18 cellular contexts compared by ENCODE assay signal in the genomic region with DNA sequence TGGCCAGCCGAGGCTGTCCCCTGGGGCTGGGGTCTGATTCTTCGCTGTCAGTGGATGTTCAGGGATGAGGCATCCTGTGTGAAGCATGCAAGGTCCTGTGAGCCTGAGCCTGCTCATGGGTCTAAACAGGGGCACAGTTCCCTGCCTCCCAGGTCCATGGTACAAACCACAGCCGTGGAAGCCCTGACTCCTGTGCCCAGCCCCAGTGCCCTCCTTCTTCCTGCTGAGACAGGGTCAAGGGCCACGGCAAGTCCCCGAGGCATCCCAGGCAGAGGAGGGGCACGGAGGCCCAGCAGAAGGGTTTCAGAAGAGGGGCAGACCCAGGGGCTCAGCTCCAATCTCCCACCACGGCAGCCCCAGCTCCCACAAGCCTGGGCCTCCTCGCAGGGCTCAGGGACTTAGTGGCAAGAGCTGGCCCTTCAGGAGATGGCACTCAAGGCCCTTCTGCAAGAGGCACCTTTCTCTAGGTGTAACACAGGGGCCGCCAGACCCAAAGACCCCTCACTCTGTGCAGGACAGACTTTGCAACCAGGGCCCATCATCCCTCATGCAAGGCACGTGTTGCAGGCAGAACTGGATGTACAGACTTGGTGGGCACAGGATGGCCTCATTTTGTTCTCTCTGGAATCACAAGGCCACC.
DNase-seq lines count a peak whose midpoint lies in the region; ATAC-seq, FAIRE-seq and TF ChIP-seq lines count a peak whose summit lies in the region.
"Had no signal": no experiment of that assay in that cellular context is flagged by ENCODE, and none has a peak within 500 bp of the region (broad histone marks: within the 10 kb centered on the region; RNA-seq: fewer than 3 reads in every experiment).

No MANE protein-coding gene starts in this region.

- H2BK12ac ChIP-seq in H9 (ENCODE audit: insufficient read length, low read depth, low read length) (no peak overlapping the region), H1 (ENCODE audit: low read depth, low read length) (no peak overlapping the region)

- H3K14ac ChIP-seq in H9 (ENCODE audit: insufficient read depth, low read length) = no peak overlapping the region
- no peak overlapping the region for H3K14ac ChIP-seq in H1 (ENCODE audit: insufficient read length)

- H3K79me1 ChIP-seq in H9 (ENCODE audit: insufficient read depth, low read depth, low read length, poor library complexity, severe bottlenecking) (no peaks in the 10 kb centered on the region), H1 (ENCODE audit: low read depth, low read length) (no peaks in the 10 kb centered on the region)

- no peaks in the 10 kb centered on the region; the same call in 1 of the 2 replicates for H3K27me3 ChIP-seq in H9 (ENCODE audit: insufficient read depth, low read length)
- no peaks in the 10 kb centered on the region for H3K27me3 ChIP-seq in H1 (replicated peaks in 1 of 4; ENCODE audit: control insufficient read depth in 3 of 4, extremely low read depth in 1 of 4, insufficient read depth in 3 of 4, low read length in 3 of 4)
- no peaks in the 10 kb centered on the region for H3K27me3 ChIP-seq in upper lobe of left lung
- H3K27me3 ChIP-seq: BLaER1 treated with 17β-estradiol and CSF1 and Interleukin-3, amounts not matched to agents 10 nM and 100 nM had no signal

- ATAC-seq in upper lobe of left lung (ENCODE audit: low FRiP score in 2 of 2) = peak; percentile 7 to 25
- ATAC-seq: CD8-positive, alpha-beta T cell; GM12878; HepG2 had no signal

- peak overlapping the region; percentile 49 for H3K18ac ChIP-seq in H9 (ENCODE audit: insufficient read length, low read depth, low read length)
- no peak overlapping the region; the same call in 1 of the 2 replicates for H3K18ac ChIP-seq in H1 (ENCODE audit: extremely low read depth, low read length)

- no peak overlapping the region for H3K27ac ChIP-seq in H9 (ENCODE audit: insufficient read length, low read depth, low read length)
- H3K27ac ChIP-seq in H1 (ENCODE audit: low read depth, low read length) = no peak overlapping the region
- no peak overlapping the region for H3K27ac ChIP-seq in upper lobe of left lung
- H3K27ac ChIP-seq: BLaER1 treated with 17β-estradiol and CSF1 and Interleukin-3, amounts not matched to agents 10 nM and 100 nM had no signal

- H3K56ac ChIP-seq in H9 (ENCODE audit: insufficient read length, low read depth, low read length) = no peak overlapping the region
- H3K56ac ChIP-seq in H1 (replicated peaks; ENCODE audit: insufficient read length, low read depth, low read length) = no peak overlapping the region

- POLR2A ChIA-PET in H1 (lab: Charles Lee; ENCODE audit: partially characterized antibody) = no interaction called here
- POLR2A ChIA-PET in activated CD4-positive, alpha-beta T cell treated with anti-CD3 and anti-CD28 coated beads, Interleukin-2, amount 10 ng/mL, durations not matched to agents 7 days and 5 days (lab: Charles Lee) = no interaction called here

- no peak overlapping the region for H3K9ac ChIP-seq in H9 (ENCODE audit: extremely low read depth, insufficient read length, low read length)
- no peak overlapping the region for H3K9ac ChIP-seq in H1 (replicated peaks in 1 of 4; ENCODE audit: extremely low read depth in 1 of 4, low read depth in 3 of 4, low read length in 3 of 4)
- H3K9ac ChIP-seq: BLaER1 treated with 17β-estradiol and CSF1 and Interleukin-3, amounts not matched to agents 10 nM and 100 nM had no signal

- H3K4ac ChIP-seq in H9 (ENCODE audit: low read depth, low read length) (no peak overlapping the region), H1 (replicated peaks; ENCODE audit: insufficient read length, low read depth, low read length) (peak overlapping the region; percentile 7)

- no peak overlapping the region for H3K4me3 Mint-ChIP-seq in H9
- no peak overlapping the region for H3K4me3 Mint-ChIP-seq in activated CD4-positive, alpha-beta T cell treated with anti-CD3 and anti-CD28 coated beads, Interleukin-2, amount 10 ng/mL, durations not matched to agents 7 days and 5 days
- H3K4me3 Mint-ChIP-seq: B cell; CD8-positive, alpha-beta T cell had no signal

- peaks cover 50 to 53% of the 10 kb centered on the region in 2 experiments for H3K4me1 Mint-ChIP-seq in H9
- no peaks in the 10 kb centered on the region for H3K4me1 Mint-ChIP-seq in activated CD4-positive, alpha-beta T cell treated with anti-CD3 and anti-CD28 coated beads, Interleukin-2, amount 10 ng/mL, durations not matched to agents 7 days and 5 days
- H3K4me1 Mint-ChIP-seq: B cell had no signal

- H2BK120ac ChIP-seq in H9 (ENCODE audit: low read depth, low read length, poor library complexity, severe bottlenecking) (no peak overlapping the region), H1 (replicated peaks; ENCODE audit: low read depth, low read length) (no peak overlapping the region)

- no peak overlapping the region for H3T11ph ChIP-seq in H9 (ENCODE audit: low read length)

- H3K9me3 ChIP-seq in H9 (ENCODE audit: control insufficient read depth, low read depth, low read length) = no peaks in the 10 kb centered on the region
- H3K9me3 ChIP-seq in H1 (ENCODE audit: insufficient read depth in 2 of 2, low read depth in 1 of 2, low read length in 1 of 2) = peaks cover 0 to 3% of the 10 kb centered on the region in 2 experiments; a peak in 2 of 4 replicates
- H3K9me3 ChIP-seq in upper lobe of left lung = no peaks in the 10 kb centered on the region
- H3K9me3 ChIP-seq: HAP-1 had no signal

- H3K27me3 Mint-ChIP-seq in H9 (ENCODE audit: low read depth) = peaks cover 5% of the 10 kb centered on the region; the same call in 1 of the 2 replicates
- H3K27me3 Mint-ChIP-seq in activated CD4-positive, alpha-beta T cell treated with anti-CD3 and anti-CD28 coated beads, Interleukin-2, amount 10 ng/mL, durations not matched to agents 7 days and 5 days = no peaks in the 10 kb centered on the region
- H3K27me3 Mint-ChIP-seq: B cell had no signal

- no peak for TF ChIP-seq POLR2A in H1 (IDR thresholded peaks at IDR 0.05; ENCODE audit: control extremely low read depth in 1 of 2, low read depth in 2 of 2, low read length in 2 of 2)
- TF ChIP-seq POLR2A in upper lobe of left lung (IDR thresholded peaks at IDR 0.05) = no peak

- TF ChIP-seq CTCF in H9 (conservative IDR thresholded peaks at IDR 0.05) = no peak
- TF ChIP-seq CTCF in H1 (IDR thresholded peaks at IDR 0.05; ENCODE audit: control extremely low read depth in 1 of 3, insufficient read depth in 1 of 3, low read depth in 1 of 3, low read length in 3 of 3) = no peak
- TF ChIP-seq CTCF in upper lobe of left lung (IDR thresholded peaks at IDR 0.05) = no peak

- no peak for FAIRE-seq in H1 (lab: Jason Lieb, UNC)
- FAIRE-seq: GM12878, HepG2 had no signal

- DNase-seq in H9 = no peak
- DNase-seq in H1 (ENCODE audit: low read depth in 1 of 2, low spot score in 2 of 2) = no peak
- peak; percentile 46 for DNase-seq in posterior vena cava (ENCODE audit: low spot score)
- peak in 1 of 2 donors; percentile 36 for DNase-seq in upper lobe of left lung
- no peak for DNase-seq in activated CD4-positive, alpha-beta T cell treated with anti-CD3 and anti-CD28 coated beads, Interleukin-2, amount 10 ng/mL, durations not matched to agents 7 days and 5 days
- no peak for DNase-seq in SHP77 treated with DMSO at 0.1 percent for 48 hours (lab: John Stamatoyannopoulos, UW)
- no peak for DNase-seq in epidermal melanocyte (ENCODE audit: insufficient read length, low spot score)
- DNase-seq: CD8-positive, alpha-beta T cell; DMS 273 treated with DMSO at 0.1 percent for 48 hours; DMS53; DND-41; EL; GOT3 had no signal

- no peaks in the 10 kb centered on the region for H3K79me2 ChIP-seq in H9 (ENCODE audit: insufficient read depth, low read length)
- no peaks in the 10 kb centered on the region for H3K79me2 ChIP-seq in H1 (ENCODE audit: control insufficient read depth in 1 of 2, insufficient read depth in 2 of 2, low read length in 2 of 2)

- no CpG with 5 or more reads among the region's 10 CpGs for WGBS in H9 (ENCODE audit: extremely low coverage, insufficient read length, low lambda C conversion rate)
- 87% methylated on average over 7 of the region's 10 CpGs; no CpG with 5 or more reads in 1 of the 2 experiments for WGBS in H1 (ENCODE audit: extremely low coverage in 1 of 2, insufficient coverage in 1 of 2, insufficient read length in 1 of 2, insufficient replicate concordance in 2 of 2, low coverage in 1 of 2, low lambda C conversion rate in 2 of 2, missing lambda C conversion rate in 1 of 2), 2 experiments
- WGBS in upper lobe of left lung, 2 donors = 54 to 84% methylated on average over 4 to 10 of the region's 10 CpGs

- H3K36me3 ChIP-seq in H1 (ENCODE audit: control insufficient read depth in 2 of 4, insufficient read depth in 4 of 4, low read length in 3 of 4) = no peaks in the 10 kb centered on the region; a peak in 1 of 8 replicates
- no peaks in the 10 kb centered on the region for H3K36me3 ChIP-seq in upper lobe of left lung
- H3K36me3 ChIP-seq: BLaER1 treated with 17β-estradiol and CSF1 and Interleukin-3, amounts not matched to agents 10 nM and 100 nM; HAP-1 had no signal

- H4K20me1 ChIP-seq in H9 (ENCODE audit: control insufficient read depth, insufficient read depth, insufficient read length) (no peaks in the 10 kb centered on the region), H1 (replicated peaks in 1 of 2; ENCODE audit: control insufficient read depth in 1 of 2, insufficient read depth in 2 of 2, low read length in 2 of 2) (no peaks in the 10 kb centered on the region)
- H4K20me1 ChIP-seq: BLaER1 treated with 17β-estradiol and CSF1 and Interleukin-3, amounts not matched to agents 10 nM and 100 nM had no signal

- H3K4me2 ChIP-seq in H9 (ENCODE audit: insufficient read depth, insufficient read length, low read length) = no peak overlapping the region
- H3K4me2 ChIP-seq in H1 (ENCODE audit: insufficient read depth in 1 of 2, low read depth in 2 of 2, low read length in 2 of 2) = no peak overlapping the region
- H3K4me2 ChIP-seq: BLaER1 treated with 17β-estradiol and CSF1 and Interleukin-3, amounts not matched to agents 10 nM and 100 nM had no signal

- H3K23ac ChIP-seq in H9 (ENCODE audit: insufficient read length, low read depth, low read length) = no peak overlapping the region
- no peak overlapping the region for H3K23ac ChIP-seq in H1 (ENCODE audit: insufficient read length)

- H3K4me3 ChIP-seq in H1 (ENCODE audit: extremely low read depth in 1 of 4, insufficient read depth in 2 of 4, low read depth in 3 of 4, low read length in 4 of 4) (no peak overlapping the region), upper lobe of left lung (no peak overlapping the region)
- H3K4me3 ChIP-seq: BLaER1 treated with 17β-estradiol and CSF1 and Interleukin-3, amounts not matched to agents 10 nM and 100 nM; GM12878; HAP-1 had no signal

- H3K9me3 Mint-ChIP-seq in H9 = peaks cover 15 to 17% of the 10 kb centered on the region in 2 experiments
- peaks cover 5% of the 10 kb centered on the region for H3K9me3 Mint-ChIP-seq in activated CD4-positive, alpha-beta T cell treated with anti-CD3 and anti-CD28 coated beads, Interleukin-2, amount 10 ng/mL, durations not matched to agents 7 days and 5 days

- no peak overlapping the region for H2BK5ac ChIP-seq in H9 (ENCODE audit: insufficient read length, low read length)
- H2BK5ac ChIP-seq in H1 (ENCODE audit: low read depth, low read length) = no peak overlapping the region; the same call in 1 of the 2 replicates

- no peak overlapping the region for H2BK15ac ChIP-seq in H9 (ENCODE audit: low read depth, low read length)
- no peak overlapping the region for H2BK15ac ChIP-seq in H1 (ENCODE audit: low read length)

- no peak overlapping the region for H4K5ac ChIP-seq in H9 (ENCODE audit: insufficient read length, low read depth, low read length)
- no peak overlapping the region for H4K5ac ChIP-seq in H1 (ENCODE audit: insufficient read length, low read depth, low read length)

- intact Hi-C loops in posterior vena cava (cut with DNase I) = no loop called here

- CTCF ChIA-PET in H1 (lab: Charles Lee; ENCODE audit: partially characterized antibody) = interaction anchor here (1.0 to 2.2 kb wide), 3 partner anchors 21 to 71 kb away, joined by 3 to 4 read pairs (median 3); no protein-coding TSS in a partner anchor
- CTCF ChIA-PET in activated CD4-positive, alpha-beta T cell treated with anti-CD3 and anti-CD28 coated beads, Interleukin-2, amount 10 ng/mL, durations not matched to agents 7 days and 5 days (lab: Charles Lee) = no interaction called here

- no peaks in the 10 kb centered on the region for H3K23me2 ChIP-seq in H9 (ENCODE audit: insufficient read length, low read depth, low read length, poor library complexity, severe bottlenecking)
- no peaks in the 10 kb centered on the region for H3K23me2 ChIP-seq in H1 (ENCODE audit: low read depth, low read length)

- no peak overlapping the region for H2AFZ ChIP-seq in H9 (ENCODE audit: low read length)
- H2AFZ ChIP-seq in H1 (ENCODE audit: low read length) = no peak overlapping the region

- no peak overlapping the region for H2BK20ac ChIP-seq in H9 (ENCODE audit: low read depth, low read length, poor library complexity, severe bottlenecking)
- H2BK20ac ChIP-seq in H1 (ENCODE audit: low read length) = no peak overlapping the region

- peaks cover 3% of the 10 kb centered on the region for H3K4me1 ChIP-seq in H9 (ENCODE audit: insufficient read depth, low read length)
- peaks cover 0 to 5% (median 1%) of the 10 kb centered on the region in 4 experiments; a peak in 4 of 7 replicates for H3K4me1 ChIP-seq in H1 (replicated peaks in 1 of 4; ENCODE audit: control insufficient read depth in 3 of 4, insufficient read depth in 4 of 4, low read length in 3 of 4)
- H3K4me1 ChIP-seq in upper lobe of left lung = no peaks in the 10 kb centered on the region
- H3K4me1 ChIP-seq: HAP-1 had no signal

- no peak overlapping the region; a peak in 1 of 7 replicates for H3K27ac Mint-ChIP-seq in H9
- H3K27ac Mint-ChIP-seq in activated CD4-positive, alpha-beta T cell treated with anti-CD3 and anti-CD28 coated beads, Interleukin-2, amount 10 ng/mL, durations not matched to agents 7 days and 5 days = no peak overlapping the region
- H3K27ac Mint-ChIP-seq: B cell; CD8-positive, alpha-beta T cell had no signal

- H4K8ac ChIP-seq in H9 (replicated peaks; ENCODE audit: insufficient read length, low read depth, low read length) (no peak overlapping the region), H1 (ENCODE audit: extremely low read depth, insufficient read depth, low read length) (no peak overlapping the region; the same call in 1 of the 2 replicates)

- no peak overlapping the region for H4K91ac ChIP-seq in H9 (ENCODE audit: insufficient read length, low read depth, low read length)
- no peak overlapping the region for H4K91ac ChIP-seq in H1 (replicated peaks; ENCODE audit: insufficient read length, low read length)

- H3K36me3 Mint-ChIP-seq in H9 (ENCODE audit: insufficient read depth in 1 of 3, low read depth in 3 of 3) = peaks cover 10 to 17% (median 11%) of the 10 kb centered on the region in 3 experiments; a peak in 6 of 7 replicates
- no peaks in the 10 kb centered on the region for H3K36me3 Mint-ChIP-seq in activated CD4-positive, alpha-beta T cell treated with anti-CD3 and anti-CD28 coated beads, Interleukin-2, amount 10 ng/mL, durations not matched to agents 7 days and 5 days (ENCODE audit: low read depth)
- H3K36me3 Mint-ChIP-seq: CD8-positive, alpha-beta T cell had no signal

- no peak for TF ChIP-seq RAD21 in H1 (IDR thresholded peaks at IDR 0.05 in 1 of 2, conservative IDR thresholded peaks at IDR 0.05 in 1 of 2; ENCODE audit: low read depth in 2 of 2, low read length in 2 of 2)

- TF ChIP-seq EP300 in H1 (IDR thresholded peaks at IDR 0.05; ENCODE audit: borderline replicate concordance in 1 of 2, low read depth in 2 of 2, low read length in 2 of 2) (no peak), upper lobe of left lung (IDR thresholded peaks at IDR 0.05) (no peak)

- no peak overlapping the region for H2AK5ac ChIP-seq in H9 (ENCODE audit: insufficient read length, low read length)
- H2AK5ac ChIP-seq in H1 (ENCODE audit: low read depth, low read length) = no peak overlapping the region
